ENCODE assay signal across 11 cellular contexts in the genomic region with DNA sequence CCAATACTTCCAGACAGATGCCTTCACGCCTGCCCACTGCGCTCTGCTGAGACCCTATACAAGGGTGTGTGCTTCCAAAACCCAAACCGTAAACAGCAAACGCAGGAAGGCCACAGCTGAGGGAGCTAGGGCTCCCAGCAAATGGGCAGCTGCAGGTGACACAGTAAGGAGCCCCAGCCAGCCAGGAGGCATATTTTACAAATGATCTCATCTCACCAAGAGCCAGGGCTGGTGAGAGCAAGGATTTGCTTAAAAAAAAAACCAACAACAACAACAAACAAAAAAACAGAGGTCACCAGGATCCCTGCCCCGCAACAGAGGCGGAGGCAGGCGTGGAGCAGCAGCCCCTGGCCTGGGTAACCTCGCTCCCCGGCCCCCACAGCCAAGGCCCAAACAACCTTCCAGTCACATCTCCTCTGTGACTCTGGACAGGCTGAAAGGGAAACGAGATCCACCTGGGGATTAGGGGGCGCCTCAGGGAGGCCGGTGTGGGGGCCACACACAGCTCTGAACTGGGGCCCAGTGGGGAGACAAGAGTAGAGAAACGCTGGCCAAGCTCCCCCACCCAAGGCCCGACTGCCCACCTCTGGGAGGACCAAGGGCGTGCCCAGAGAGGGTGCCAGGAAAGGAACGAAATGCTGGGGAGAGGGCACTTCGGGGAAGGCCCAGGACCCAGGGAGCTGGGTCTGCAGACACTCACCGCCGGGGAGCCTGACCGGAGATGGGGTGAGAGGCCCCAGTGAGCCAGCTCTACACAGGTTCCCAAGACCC. TPM values are rescaled to one million over a fixed set of nuclear protein-coding genes. Genes with fewer than 3 reads are reported as not detected.
DNase-seq lines count a peak whose midpoint lies in the region; ATAC-seq, FAIRE-seq and TF ChIP-seq lines count a peak whose summit lies in the region.
"Had no signal": no experiment of that assay in that cellular context is flagged by ENCODE, and none has a peak within 500 bp of the region (broad histone marks: within the 10 kb centered on the region; RNA-seq: fewer than 3 reads in every experiment).

No MANE protein-coding gene starts in this region.

- no peak for TF ChIP-seq POLR2A in HepG2 (IDR thresholded peaks at IDR 0.05; ENCODE audit: insufficient read depth in 1 of 2, low read depth in 2 of 2, low read length in 2 of 2)
- no peak for TF ChIP-seq POLR2A in tibial nerve (IDR thresholded peaks at IDR 0.05)

- no peaks in the 10 kb centered on the region for H3K27me3 Mint-ChIP-seq in activated CD4-positive, alpha-beta T cell treated with anti-CD3 and anti-CD28 coated beads for 36 hours

- CTCF ChIA-PET in activated CD4-positive, alpha-beta T cell treated with anti-CD3 and anti-CD28 coated beads for 36 hours (lab: Charles Lee), result interaction anchor here (0.8 kb wide), 2 partner anchors 122 to 617 kb away, joined by 3 read pairs; no protein-coding TSS in a partner anchor
- CTCF ChIA-PET in HepG2 (lab: Yijun Ruan, JAX; ENCODE audit: low intra/inter-chr PET ratio, low total read pairs), result no interaction called here

- H2AFZ ChIP-seq in HepG2 (ENCODE audit: low read length), result no peak overlapping the region

- WGBS in HepG2 (ENCODE audit: low lambda C conversion rate), result 88% methylated on average over 17 of the region's 20 CpGs
- 72 to 79% methylated on average over 20 of the region's 20 CpGs for WGBS in tibial nerve, 2 donors

- no peak for DNase-seq in activated CD4-positive, alpha-beta T cell treated with anti-CD3 and anti-CD28 coated beads for 36 hours
- no peak for DNase-seq in activated CD4-positive, alpha-beta T cell treated with anti-CD3 and anti-CD28 coated beads for 4 hours
- DNase-seq in astrocyte of the hippocampus (ENCODE audit: low read depth, low spot score) (peak; percentile 76), HepG2 (ENCODE audit: low spot score) (no peak), tibial nerve (ENCODE audit: low spot score in 2 of 2) (no peak)
- DNase-seq: activated T-cell treated with anti-CD3 and anti-CD28 coated beads, Interleukin-2, amount 50 U/mL, for 48 hours; stimulated activated CD8-positive, alpha-beta memory T cell treated with anti-CD3 and anti-CD28 coated beads, Interleukin-4, amount 100 ng/mL, for 48 hours had no signal

- no peaks in the 10 kb centered on the region for H3K36me3 Mint-ChIP-seq in activated CD4-positive, alpha-beta T cell treated with anti-CD3 and anti-CD28 coated beads for 36 hours (ENCODE audit: low read depth)

- intact Hi-C loops in activated CD4-positive, alpha-beta T cell treated with anti-CD3 and anti-CD28 coated beads for 36 hours (cut with DNase I, micrococcal nuclease), result loop anchor here in 1 of 2 experiments (5.0 kb wide), 1 partner anchor 184 kb away; a partner anchor contains a TSS
- intact Hi-C loops in HepG2 (cut with micrococcal nuclease; ENCODE audit: unreplicated experiment), result loop anchor here (5.0 kb wide), 1 partner anchor 39 kb away; no protein-coding TSS in a partner anchor

- H3K36me3 ChIP-seq in HepG2 (replicated peaks in 1 of 2; ENCODE audit: control insufficient read depth in 1 of 2, insufficient read depth in 2 of 2, low read length in 2 of 2), result 0 out of 5 replicates have a peak, but pooled peaks cover 2 to 5% of the 10 kb centered on the region in 2 experiments
- H3K36me3 ChIP-seq in tibial nerve, result peaks cover 0 to 5% (median 0%) of the 10 kb centered on the region in 3 donors
- H3K36me3 ChIP-seq: right lobe of liver had no signal

- no peak overlapping the region for H3K4me3 ChIP-seq in HepG2 (replicated peaks in 1 of 3; ENCODE audit: insufficient read depth in 1 of 3, low read depth in 2 of 3, low read length in 3 of 3)
- H3K4me3 ChIP-seq in tibial nerve, result no peak overlapping the region
- H3K4me3 ChIP-seq: right lobe of liver had no signal

- peak overlapping the region; percentile 31 for H3K27ac Mint-ChIP-seq in activated CD4-positive, alpha-beta T cell treated with anti-CD3 and anti-CD28 coated beads for 36 hours

- no peak overlapping the region for H3K4me3 Mint-ChIP-seq in activated CD4-positive, alpha-beta T cell treated with anti-CD3 and anti-CD28 coated beads for 36 hours

- peaks cover 72% of the 10 kb centered on the region for H3K79me2 ChIP-seq in HepG2 (ENCODE audit: insufficient read depth, low read length)

- H3K27ac ChIP-seq in HepG2 (ENCODE audit: extremely low read length, insufficient read depth, low read length), result no peak overlapping the region
- peak overlapping the region; percentile 60 to 98 (median 78) for H3K27ac ChIP-seq in tibial nerve
- H3K27ac ChIP-seq: right lobe of liver had no signal

- no TSS peak for BruUV-seq in HepG2 (replicated peaks; lab: Mats Ljungman, UMichigan)

- peaks cover 6% of the 10 kb centered on the region for H3K4me1 Mint-ChIP-seq in activated CD4-positive, alpha-beta T cell treated with anti-CD3 and anti-CD28 coated beads for 36 hours

- no peak for ATAC-seq in activated CD4-positive, alpha-beta T cell treated with anti-CD3 and anti-CD28 coated beads for 36 hours
- no peak for ATAC-seq in HepG2
- ATAC-seq in HG03108 (IDR thresholded peaks at IDR 0.05; ENCODE audit: unreplicated experiment), result no peak
- no peak for ATAC-seq in HG03457 (IDR thresholded peaks at IDR 0.05; ENCODE audit: unreplicated experiment)
- ATAC-seq in GM18861 (IDR thresholded peaks at IDR 0.05; ENCODE audit: unreplicated experiment), result no peak
- ATAC-seq: right lobe of liver had no signal

- FAIRE-seq in HepG2 (lab: Jason Lieb, UNC), result no peak

- POLR2A ChIA-PET in activated CD4-positive, alpha-beta T cell treated with anti-CD3 and anti-CD28 coated beads for 36 hours (lab: Charles Lee), result no interaction called here
- POLR2A ChIA-PET in HepG2 (lab: Yijun Ruan, JAX), result no interaction called here

- peaks cover 0 to 3% of the 10 kb centered on the region in 2 experiments; a peak in 1 of 5 replicates for H3K27me3 ChIP-seq in HepG2 (ENCODE audit: control insufficient read depth in 1 of 2, insufficient read depth in 2 of 2, low read length in 2 of 2)
- H3K27me3 ChIP-seq in tibial nerve, result no peaks in the 10 kb centered on the region
- H3K27me3 ChIP-seq: right lobe of liver had no signal

- no peak for TF ChIP-seq RAD21 in HepG2 (CRISPR knock-in tag; IDR thresholded peaks at IDR 0.05)

- 0 out of 2 replicates have a peak overlapping the region, but pooled peaks have one; percentile 8 for H3K9ac ChIP-seq in HepG2 (ENCODE audit: insufficient read depth, low read depth, low read length)

- TF ChIP-seq EP300 in HepG2 (IDR thresholded peaks at IDR 0.05; ENCODE audit: low read depth in 2 of 2, low read length in 2 of 2) (no peak), HepG2 (CRISPR knock-in tag; IDR thresholded peaks at IDR 0.05; ENCODE audit: borderline replicate concordance) (no peak), tibial nerve (IDR thresholded peaks at IDR 0.05) (no peak)

- H3K4me1 ChIP-seq in HepG2 (ENCODE audit: insufficient read depth, low read length) (peaks cover 47% of the 10 kb centered on the region), tibial nerve (peaks cover 0 to 84% (median 49%) of the 10 kb centered on the region in 4 donors)

- no peak for TF ChIP-seq CTCF in HepG2 (CRISPR knock-in tag; IDR thresholded peaks at IDR 0.05)
- no peak for TF ChIP-seq CTCF in tibial nerve (IDR thresholded peaks at IDR 0.05)

- H4K20me1 ChIP-seq in HepG2 (ENCODE audit: insufficient read depth, low read length), result peaks cover 41% of the 10 kb centered on the region; the same call in 1 of the 2 replicates

- peak overlapping the region; percentile 91; the same call in 1 of the 2 replicates for H3K4me2 ChIP-seq in HepG2 (ENCODE audit: low read depth, low read length)

- in situ Hi-C loops in HepG2 (cut with HindIII; ENCODE audit: extremely low pct_ligation_motif_present, low pct_unique_long_range_greater_than_20kb), result no loop called here

- H3K9me3 Mint-ChIP-seq in activated CD4-positive, alpha-beta T cell treated with anti-CD3 and anti-CD28 coated beads for 36 hours (ENCODE audit: low read depth), result no peaks in the 10 kb centered on the region

- no peaks in the 10 kb centered on the region for H3K9me3 ChIP-seq in HepG2 (ENCODE audit: low read length)
- H3K9me3 ChIP-seq in tibial nerve, result no peaks in the 10 kb centered on the region
- H3K9me3 ChIP-seq: right lobe of liver had no signal

RNA-seq across cellular contexts. Expression of a gene that starts 3.3 kb away (rescaled TPM):
- total RNA-seq in activated CD4-positive, alpha-beta T cell treated with anti-CD3 and anti-CD28 coated beads for 36 hours, result 1 to 10 TPM; 4.2 to 5.2 TPM
- total RNA-seq in HepG2 (2016; rRNA removed; fragmentation: Illumina TruSeq; extraction: Trizol), result 10.5 and 12.3 TPM in 2 replicates
- total RNA-seq in HepG2 (2016; cell fraction: cytosol; rRNA removed; fragmentation: Illumina TruSeq; extraction: Trizol; ENCODE audit: low read depth), result 2.1 and 2.2 TPM in 2 replicates
- total RNA-seq in HepG2 (2016; cell fraction: insoluble cytoplasmic fraction; rRNA removed; fragmentation: Illumina TruSeq; extraction: Trizol), result 9.0 and 12.3 TPM in 2 replicates
- 5.3 TPM in 2 replicates for total RNA-seq in HepG2 (2016; cell fraction: membrane; rRNA removed; fragmentation: Illumina TruSeq; extraction: Trizol)
- total RNA-seq in HepG2 (2016; cell fraction: nucleus; rRNA removed; fragmentation: Illumina TruSeq; extraction: Trizol), result 8.0 and 9.6 TPM in 2 replicates
- polyA plus RNA-seq in HepG2 (2011; rRNA removed), result 5.9 and 6.3 TPM in 2 replicates
- 4.1 and 5.8 TPM in 2 replicates for polyA plus RNA-seq in HepG2 (2011; cell fraction: cytosol; rRNA removed)
- polyA plus RNA-seq in HepG2 (2011; cell fraction: nucleus; rRNA removed), result 28.9 and 40.8 TPM in 2 replicates
- polyA plus RNA-seq in HepG2 (2012), result 6.2 and 7.1 TPM in 2 replicates
- polyA plus RNA-seq in HepG2 (2016; cell fraction: cytosol; fragmentation: Illumina TruSeq; extraction: Trizol; ENCODE audit: low read depth), result 0.80 TPM in 2 replicates
- 8.9 and 10.6 TPM in 2 replicates for polyA plus RNA-seq in HepG2 (2016; cell fraction: insoluble cytoplasmic fraction; fragmentation: Illumina TruSeq; extraction: Trizol; ENCODE audit: low read depth)
- 2.4 and 2.5 TPM in 2 replicates for polyA plus RNA-seq in HepG2 (2016; cell fraction: membrane; fragmentation: Illumina TruSeq; extraction: Trizol; ENCODE audit: low read depth)
- 15.3 and 15.7 TPM in 2 replicates for polyA plus RNA-seq in HepG2 (2016; cell fraction: nucleus; fragmentation: Illumina TruSeq; extraction: Trizol; ENCODE audit: insufficient read depth, low read depth)
- polyA minus RNA-seq in HepG2 (2011; rRNA and poly(A)+ RNA removed; ENCODE audit: low replicate concordance), result 14.5 and 16.4 TPM in 2 replicates
- 9.2 and 9.6 TPM in 2 replicates for polyA minus RNA-seq in HepG2 (2011; cell fraction: cytosol; rRNA and poly(A)+ RNA removed)
- 10.6 and 13.4 TPM in 2 replicates for polyA minus RNA-seq in HepG2 (2011; cell fraction: nucleus; rRNA and poly(A)+ RNA removed)
- 10 to 100 TPM; 45.6 to 55.7 (median 49.8) TPM for total RNA-seq in tibial nerve

RNA-seq across cellular contexts. Expression of a gene that starts 26.9 kb away (rescaled TPM):
- total RNA-seq in activated CD4-positive, alpha-beta T cell treated with anti-CD3 and anti-CD28 coated beads for 36 hours, result 10 to 100 TPM; 25.4 to 28.8 TPM
- total RNA-seq in HepG2 (2016; rRNA removed; fragmentation: Illumina TruSeq; extraction: Trizol) (12.0 and 13.9 TPM in 2 replicates), tibial nerve (10 to 100 TPM; 24.3 to 47.7 (median 26.6) TPM)
- total RNA-seq in HepG2 (2016; cell fraction: cytosol; rRNA removed; fragmentation: Illumina TruSeq; extraction: Trizol; ENCODE audit: low read depth), result 7.7 and 7.9 TPM in 2 replicates
- 9.6 and 13.9 TPM in 2 replicates for total RNA-seq in HepG2 (2016; cell fraction: insoluble cytoplasmic fraction; rRNA removed; fragmentation: Illumina TruSeq; extraction: Trizol)
- total RNA-seq in HepG2 (2016; cell fraction: membrane; rRNA removed; fragmentation: Illumina TruSeq; extraction: Trizol), result 17.8 and 22.1 TPM in 2 replicates
- total RNA-seq in HepG2 (2016; cell fraction: nucleus; rRNA removed; fragmentation: Illumina TruSeq; extraction: Trizol), result 10.1 and 11.0 TPM in 2 replicates
- 5.5 and 7.1 TPM in 2 replicates for polyA plus RNA-seq in HepG2 (2011; rRNA removed)
- 7.1 and 10.4 TPM in 2 replicates for polyA plus RNA-seq in HepG2 (2011; cell fraction: cytosol; rRNA removed)
- polyA plus RNA-seq in HepG2 (2011; cell fraction: nucleus; rRNA removed), result 9.4 and 12.5 TPM in 2 replicates
- polyA plus RNA-seq in HepG2 (2012), result 6.0 and 9.5 TPM in 2 replicates
- 6.4 and 8.1 TPM in 2 replicates for polyA plus RNA-seq in HepG2 (2016; cell fraction: cytosol; fragmentation: Illumina TruSeq; extraction: Trizol; ENCODE audit: low read depth)
- 14.5 and 15.8 TPM in 2 replicates for polyA plus RNA-seq in HepG2 (2016; cell fraction: insoluble cytoplasmic fraction; fragmentation: Illumina TruSeq; extraction: Trizol; ENCODE audit: low read depth)
- 14.9 and 17.1 TPM in 2 replicates for polyA plus RNA-seq in HepG2 (2016; cell fraction: membrane; fragmentation: Illumina TruSeq; extraction: Trizol; ENCODE audit: low read depth)
- 14.9 and 17.4 TPM in 2 replicates for polyA plus RNA-seq in HepG2 (2016; cell fraction: nucleus; fragmentation: Illumina TruSeq; extraction: Trizol; ENCODE audit: insufficient read depth, low read depth)
- polyA minus RNA-seq in HepG2 (2011; rRNA and poly(A)+ RNA removed; ENCODE audit: low replicate concordance), result 18.3 and 50.6 TPM in 2 replicates
- 7.9 and 8.8 TPM in 2 replicates for polyA minus RNA-seq in HepG2 (2011; cell fraction: cytosol; rRNA and poly(A)+ RNA removed)
- 4.7 and 8.0 TPM in 2 replicates for polyA minus RNA-seq in HepG2 (2011; cell fraction: nucleus; rRNA and poly(A)+ RNA removed)
